26 cellular contexts compared by ENCODE assay signal in the genomic region with DNA sequence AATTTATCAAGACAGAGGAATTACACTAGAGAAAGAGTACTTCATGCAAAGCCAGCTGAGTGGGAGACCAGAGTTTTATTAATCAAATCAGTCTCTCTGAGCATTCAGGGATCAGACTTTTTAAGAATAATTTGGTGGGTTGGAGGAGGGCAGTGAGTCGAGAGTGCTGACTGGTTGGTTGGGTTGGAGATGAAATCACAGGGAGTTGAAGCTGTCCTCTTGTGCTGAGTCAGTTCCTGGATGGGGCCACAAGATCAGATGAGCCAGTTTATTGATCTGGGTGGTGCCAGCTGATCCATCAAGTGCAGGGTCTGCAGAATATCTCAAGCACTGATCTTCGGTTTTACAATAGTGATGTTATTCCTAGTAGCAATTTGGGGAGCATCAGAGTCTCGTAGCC. TPM values are rescaled to one million over a fixed set of nuclear protein-coding genes. Genes with fewer than 3 reads are reported as not detected.
DNase-seq lines count a peak whose midpoint lies in the region; ATAC-seq and TF ChIP-seq lines count a peak whose summit lies in the region.
"Had no signal": no experiment of that assay in that cellular context is flagged by ENCODE, and none has a peak within 500 bp of the region (broad histone marks: within the 10 kb centered on the region; RNA-seq: fewer than 3 reads in every experiment).

No MANE protein-coding gene starts in this region.

- H3K9me3 ChIP-seq in PC-3 (ENCODE audit: low read length) = no peaks in the 10 kb centered on the region
- H3K9me3 ChIP-seq in esophagus squamous epithelium = no peaks in the 10 kb centered on the region
- H3K9me3 ChIP-seq: BE2C had no signal

- H3K27me3 ChIP-seq in PC-3 (ENCODE audit: low read length) (no peaks in the 10 kb centered on the region), esophagus squamous epithelium (no peaks in the 10 kb centered on the region)
- H3K27me3 ChIP-seq: BE2C, BLaER1 had no signal

- H3K36me3 ChIP-seq in PC-3 (ENCODE audit: low read depth, low read length) (no peaks in the 10 kb centered on the region), esophagus squamous epithelium (no peaks in the 10 kb centered on the region)
- H3K36me3 ChIP-seq: BE2C, BLaER1 had no signal

- CTCF ChIA-PET in activated naive CD4-positive, alpha-beta T cell treated with anti-CD3 and anti-CD28 coated beads, Interleukin-2, amount 10 ng/mL, durations not matched to agents 7 days and 5 days (lab: Charles Lee) = interaction anchor here (1.1 kb wide), 1 partner anchor 11 kb away, joined by 3 read pairs; no protein-coding TSS in a partner anchor
- CTCF ChIA-PET in PC-3 (lab: Charles Lee) = no interaction called here
- CTCF ChIA-PET in T-cell (lab: Charles Lee) = no interaction called here

- no peak for TF ChIP-seq POLR2A in esophagus squamous epithelium (IDR thresholded peaks at IDR 0.05)

- no peaks in the 10 kb centered on the region for H3K36me3 Mint-ChIP-seq in activated naive CD4-positive, alpha-beta T cell treated with anti-CD3 and anti-CD28 coated beads, Interleukin-2, amount 50 U/mL, for 24 hours
- H3K36me3 Mint-ChIP-seq in activated naive CD4-positive, alpha-beta T cell treated with anti-CD3 and anti-CD28 coated beads, Interleukin-2, amount 10 ng/mL, durations not matched to agents 7 days and 5 days = no peaks in the 10 kb centered on the region
- H3K36me3 Mint-ChIP-seq in activated T-helper 17 cell treated with anti-CD3 and anti-CD28 coated beads, Interleukin-2, amount 50 U/mL, for 72 hours (ENCODE audit: low read depth) = no peaks in the 10 kb centered on the region
- H3K36me3 Mint-ChIP-seq in stimulated activated effector memory CD8-positive, alpha-beta T cell treated with anti-CD3 and anti-CD28 coated beads, Interleukin-12 subunit alpha, Interleukin-12 subunit beta, amount 100 ng/mL, for 72 hours = no peaks in the 10 kb centered on the region
- no peaks in the 10 kb centered on the region for H3K36me3 Mint-ChIP-seq in T-cell
- H3K36me3 Mint-ChIP-seq: CD14-positive monocyte; CD4-positive, alpha-beta memory T cell; CD4-positive, CD25-positive, alpha-beta regulatory T cell; CD8-positive, alpha-beta memory T cell had no signal

- intact Hi-C loops in PC-3 (cut with micrococcal nuclease) (no loop called here), esophagus squamous epithelium (cut with DNase I) (no loop called here)

- H3K9ac ChIP-seq in PC-3 (ENCODE audit: low read length) = no peak overlapping the region
- H3K9ac ChIP-seq: BLaER1 had no signal

- H4K20me1 ChIP-seq in PC-3 (ENCODE audit: low read length) = no peaks in the 10 kb centered on the region
- H4K20me1 ChIP-seq: BLaER1 had no signal

- no peaks in the 10 kb centered on the region for H3K9me3 Mint-ChIP-seq in activated naive CD4-positive, alpha-beta T cell treated with anti-CD3 and anti-CD28 coated beads, Interleukin-2, amount 50 U/mL, for 24 hours
- H3K9me3 Mint-ChIP-seq in activated naive CD4-positive, alpha-beta T cell treated with anti-CD3 and anti-CD28 coated beads, Interleukin-2, amount 10 ng/mL, durations not matched to agents 7 days and 5 days = no peaks in the 10 kb centered on the region
- no peaks in the 10 kb centered on the region for H3K9me3 Mint-ChIP-seq in activated T-helper 17 cell treated with anti-CD3 and anti-CD28 coated beads, Interleukin-2, amount 50 U/mL, for 72 hours
- no peaks in the 10 kb centered on the region for H3K9me3 Mint-ChIP-seq in stimulated activated effector memory CD8-positive, alpha-beta T cell treated with anti-CD3 and anti-CD28 coated beads, Interleukin-12 subunit alpha, Interleukin-12 subunit beta, amount 100 ng/mL, for 72 hours
- H3K9me3 Mint-ChIP-seq in T-cell = no peaks in the 10 kb centered on the region
- H3K9me3 Mint-ChIP-seq: CD4-positive, CD25-positive, alpha-beta regulatory T cell; CD8-positive, alpha-beta memory T cell had no signal

- H3K4me1 Mint-ChIP-seq in activated naive CD4-positive, alpha-beta T cell treated with anti-CD3 and anti-CD28 coated beads, Interleukin-2, amount 50 U/mL, for 24 hours = no peaks in the 10 kb centered on the region
- H3K4me1 Mint-ChIP-seq in activated naive CD4-positive, alpha-beta T cell treated with anti-CD3 and anti-CD28 coated beads, Interleukin-2, amount 10 ng/mL, durations not matched to agents 7 days and 5 days = peaks cover 3% of the 10 kb centered on the region
- H3K4me1 Mint-ChIP-seq in activated T-helper 17 cell treated with anti-CD3 and anti-CD28 coated beads, Interleukin-2, amount 50 U/mL, for 72 hours = no peaks in the 10 kb centered on the region
- H3K4me1 Mint-ChIP-seq in stimulated activated effector memory CD8-positive, alpha-beta T cell treated with anti-CD3 and anti-CD28 coated beads, Interleukin-12 subunit alpha, Interleukin-12 subunit beta, amount 100 ng/mL, for 72 hours = peaks cover 10% of the 10 kb centered on the region
- H3K4me1 Mint-ChIP-seq in T-cell = no peaks in the 10 kb centered on the region
- H3K4me1 Mint-ChIP-seq: CD4-positive, CD25-positive, alpha-beta regulatory T cell had no signal

- no peak for TF ChIP-seq CTCF in PC-3 (conservative IDR thresholded peaks at IDR 0.05; ENCODE audit: low read depth, low read length)
- no peak for TF ChIP-seq CTCF in esophagus squamous epithelium (IDR thresholded peaks at IDR 0.05)

- H3F3A ChIP-seq in PC-3 (ENCODE audit: low read length, unreplicated experiment) = no peaks in the 10 kb centered on the region

- no peak overlapping the region for H3K4me2 ChIP-seq in PC-3 (ENCODE audit: low read length)
- H3K4me2 ChIP-seq: BLaER1 had no signal

- no TSS peak for BruUV-seq in PC-3 (replicated peaks; lab: Mats Ljungman, UMichigan)

- no peaks in the 10 kb centered on the region for H3K27me3 Mint-ChIP-seq in activated naive CD4-positive, alpha-beta T cell treated with anti-CD3 and anti-CD28 coated beads, Interleukin-2, amount 50 U/mL, for 24 hours
- H3K27me3 Mint-ChIP-seq in activated naive CD4-positive, alpha-beta T cell treated with anti-CD3 and anti-CD28 coated beads, Interleukin-2, amount 10 ng/mL, durations not matched to agents 7 days and 5 days = peaks cover 12% of the 10 kb centered on the region
- peaks cover 4% of the 10 kb centered on the region for H3K27me3 Mint-ChIP-seq in activated T-helper 17 cell treated with anti-CD3 and anti-CD28 coated beads, Interleukin-2, amount 50 U/mL, for 72 hours
- peaks cover 4% of the 10 kb centered on the region in 2 donors for H3K27me3 Mint-ChIP-seq in T-cell

- 42 to 57% methylated on average over 3 of the region's 3 CpGs for WGBS in esophagus squamous epithelium, 2 donors

- H3K79me2 ChIP-seq in PC-3 (ENCODE audit: low read length) = no peaks in the 10 kb centered on the region

- H3K4me3 Mint-ChIP-seq in activated naive CD4-positive, alpha-beta T cell treated with anti-CD3 and anti-CD28 coated beads, Interleukin-2, amount 50 U/mL, for 24 hours = no peak overlapping the region
- H3K4me3 Mint-ChIP-seq in activated naive CD4-positive, alpha-beta T cell treated with anti-CD3 and anti-CD28 coated beads, Interleukin-2, amount 10 ng/mL, durations not matched to agents 7 days and 5 days = no peak overlapping the region
- no peak overlapping the region for H3K4me3 Mint-ChIP-seq in activated T-helper 17 cell treated with anti-CD3 and anti-CD28 coated beads, Interleukin-2, amount 50 U/mL, for 72 hours
- no peak overlapping the region for H3K4me3 Mint-ChIP-seq in stimulated activated effector memory CD8-positive, alpha-beta T cell treated with anti-CD3 and anti-CD28 coated beads, Interleukin-12 subunit alpha, Interleukin-12 subunit beta, amount 100 ng/mL, for 72 hours
- H3K4me3 Mint-ChIP-seq in T-cell = no peak overlapping the region
- H3K4me3 Mint-ChIP-seq: CD14-positive monocyte; CD4-positive, alpha-beta memory T cell; CD4-positive, CD25-positive, alpha-beta regulatory T cell; CD8-positive, alpha-beta memory T cell had no signal

- H3K4me3 ChIP-seq in PC-3 (ENCODE audit: low read length) (no peak overlapping the region), esophagus squamous epithelium (no peak overlapping the region)
- H3K4me3 ChIP-seq: BLaER1, GM12878 had no signal

- no peak overlapping the region for H3K27ac ChIP-seq in PC-3 (ENCODE audit: low read length)
- no peak overlapping the region for H3K27ac ChIP-seq in esophagus squamous epithelium
- H3K27ac ChIP-seq: BLaER1 had no signal

- H2AFZ ChIP-seq in PC-3 (ENCODE audit: low read length) = no peak overlapping the region

- POLR2A ChIA-PET in PC-3 (lab: Charles Lee; ENCODE audit: unreplicated experiment) = no interaction called here
- POLR2A ChIA-PET in T-cell (lab: Charles Lee) = interaction anchor here in 1 of 2 donors (0.6 kb wide), 1 partner anchor 102 kb away, joined by 4 read pairs; no protein-coding TSS in a partner anchor

- peak overlapping the region; percentile 14 for H3K27ac Mint-ChIP-seq in activated naive CD4-positive, alpha-beta T cell treated with anti-CD3 and anti-CD28 coated beads, Interleukin-2, amount 50 U/mL, for 24 hours
- no peak overlapping the region for H3K27ac Mint-ChIP-seq in activated naive CD4-positive, alpha-beta T cell treated with anti-CD3 and anti-CD28 coated beads, Interleukin-2, amount 10 ng/mL, durations not matched to agents 7 days and 5 days
- no peak overlapping the region for H3K27ac Mint-ChIP-seq in activated T-helper 17 cell treated with anti-CD3 and anti-CD28 coated beads, Interleukin-2, amount 50 U/mL, for 72 hours
- no peak overlapping the region for H3K27ac Mint-ChIP-seq in stimulated activated effector memory CD8-positive, alpha-beta T cell treated with anti-CD3 and anti-CD28 coated beads, Interleukin-12 subunit alpha, Interleukin-12 subunit beta, amount 100 ng/mL, for 72 hours
- no peak overlapping the region for H3K27ac Mint-ChIP-seq in T-cell
- H3K27ac Mint-ChIP-seq: CD14-positive monocyte; CD4-positive, CD25-positive, alpha-beta regulatory T cell had no signal

- no peaks in the 10 kb centered on the region for H3K9me2 ChIP-seq in PC-3 (replicated peaks; ENCODE audit: low read length)

- H3K4me1 ChIP-seq in PC-3 (ENCODE audit: insufficient read depth, low read length) = no peaks in the 10 kb centered on the region
- no peaks in the 10 kb centered on the region for H3K4me1 ChIP-seq in esophagus squamous epithelium
- H3K4me1 ChIP-seq: BE2C had no signal

- ATAC-seq in PC-3 = no peak
- peak; percentile 35 for ATAC-seq in activated T-helper 17 cell treated with anti-CD3 and anti-CD28 coated beads, Interleukin-2, amount 50 U/mL, for 72 hours (replicated peaks)
- ATAC-seq in stimulated activated effector memory CD8-positive, alpha-beta T cell treated with anti-CD3 and anti-CD28 coated beads, Interleukin-12 subunit alpha, Interleukin-12 subunit beta, amount 100 ng/mL, for 72 hours = peak; percentile 54
- no peak for ATAC-seq in HG03139 (IDR thresholded peaks at IDR 0.05; ENCODE audit: unreplicated experiment)
- no peak for ATAC-seq in T-cell (replicated peaks in 1 of 4)
- ATAC-seq: GM12878 had no signal

- no peak for DNase-seq in activated naive CD4-positive, alpha-beta T cell treated with anti-CD3 and anti-CD28 coated beads, Interleukin-2, amount 10 ng/mL, durations not matched to agents 7 days and 5 days
- DNase-seq in PC-3 (peak; percentile 11), T-cell (no peak), esophagus squamous epithelium (lab: John Stamatoyannopoulos, UW) (no peak)
- DNase-seq in stimulated activated effector memory CD8-positive, alpha-beta T cell treated with anti-CD3 and anti-CD28 coated beads, Interleukin-12 subunit alpha, Interleukin-12 subunit beta, amount 100 ng/mL, for 72 hours (ENCODE audit: low spot score in 2 of 2) = no peak
- DNase-seq: 8988T; ACHN; BE2C; C1 segment of cervical spinal cord; CD4-positive, alpha-beta memory T cell; CD4-positive, CD25-positive, alpha-beta regulatory T cell; CD8-positive, alpha-beta memory T cell; COR-L47; DMS 273 treated with DMSO at 0.1 percent for 48 hours; DMS153; DMS53; DMS79; DND-41; EL; GDM1 had no signal

RNA-seq across cellular contexts. Expression of a gene that starts 21.4 kb away (rescaled TPM):
- total RNA-seq in PC-3 (2014; rRNA removed) (20.7 and 27.2 TPM in 2 replicates), T-cell (10 to 100 TPM; 17.2 to 21.9 (median 18.6) TPM), esophagus squamous epithelium (10 to 100 TPM; 22.4 to 31.5 (median 28.1) TPM)
- total RNA-seq in activated T-helper 17 cell treated with anti-CD3 and anti-CD28 coated beads, Interleukin-2, amount 50 U/mL, for 72 hours = 10 to 100 TPM; 26.1 to 55.9 TPM

Comparison
In these comparisons a context has a peak if more than half of its experiments do, and no peak if none do; other contexts are left out.
1. ATAC-seq: peak in activated T-helper 17 cell treated with anti-CD3 and anti-CD28 coated beads, Interleukin-2, amount 50 U/mL, for 72 hours (single experiment) and stimulated activated effector memory CD8-positive, alpha-beta T cell treated with anti-CD3 and anti-CD28 coated beads, Interleukin-12 subunit alpha, Interleukin-12 subunit beta, amount 100 ng/mL, for 72 hours (single experiment); none in PC-3 (single experiment), HG03139 (single experiment) and T-cell (0 of 4).